Comparison of ENCODE assay signal across 9 cellular contexts in genomic region chr5:55173696-55174101, GRCh38. TPM values are rescaled to one million over a fixed set of nuclear protein-coding genes. Genes with fewer than 3 reads are reported as not detected.
DNase-seq lines count a peak whose midpoint lies in the region; ATAC-seq, FAIRE-seq and TF ChIP-seq lines count a peak whose summit lies in the region.
"Had no signal": no experiment of that assay in that cellular context is flagged by ENCODE, and none has a peak within 500 bp of the region (broad histone marks: within the 10 kb centered on the region; RNA-seq: fewer than 3 reads in every experiment).

No MANE protein-coding gene starts in this region.

- TF ChIP-seq CTCF in IMR-90 (conservative IDR thresholded peaks at IDR 0.05; ENCODE audit: low read depth, low read length) (no peak), brain (conservative IDR thresholded peaks at IDR 0.05) (no peak)

- peaks cover 0 to 6% (median 0%) of the 10 kb centered on the region in 5 experiments for H3K9me3 Mint-ChIP-seq in brain
- peaks cover 0 to 12% (median 2%) of the 10 kb centered on the region in 11 donors for H3K9me3 Mint-ChIP-seq in naive thymus-derived CD4-positive, alpha-beta T cell

- TF ChIP-seq POLR2A in IMR-90 (IDR thresholded peaks at IDR 0.05; ENCODE audit: low read depth, low read length): no peak

- no peak overlapping the region for H3K56ac ChIP-seq in IMR-90 (ENCODE audit: extremely low read depth, insufficient read depth, low read length)

- no peak for TF ChIP-seq RAD21 in IMR-90 (IDR thresholded peaks at IDR 0.05; ENCODE audit: low read length)

- no peak for FAIRE-seq in small intestine (lab: Jason Lieb, UNC)

- H4K91ac ChIP-seq in IMR-90 (ENCODE audit: insufficient read depth, low read depth, low read length): no peak overlapping the region

- H3K9ac ChIP-seq in BLaER1 treated with 17β-estradiol and CSF1 and Interleukin-3, amounts not matched to agents 10 nM and 100 nM: peak overlapping the region in 9 of 11 experiments; percentile 22 to 67 (median 55); a peak in 15 of 22 replicates
- H3K9ac ChIP-seq in IMR-90 (ENCODE audit: low read depth, low read length): peak overlapping the region; percentile 18; the same call in 1 of the 2 replicates

- no peaks in the 10 kb centered on the region for H3K79me1 ChIP-seq in IMR-90 (ENCODE audit: low read depth in 1 of 2, low read length in 2 of 2)

- H3K23ac ChIP-seq in IMR-90 (ENCODE audit: low read depth, low read length): peak overlapping the region; percentile 52

- H3K36me3 ChIP-seq in BLaER1 treated with 17β-estradiol and CSF1 and Interleukin-3, amounts not matched to agents 10 nM and 100 nM: no peaks in the 10 kb centered on the region
- H3K36me3 ChIP-seq in IMR-90 (ENCODE audit: control insufficient read depth, insufficient read depth, low read length) (no peaks in the 10 kb centered on the region), small intestine (ENCODE audit: control insufficient read depth in 2 of 2, insufficient read depth in 2 of 2, low read length in 2 of 2) (no peaks in the 10 kb centered on the region)
- H3K36me3 ChIP-seq in naive thymus-derived CD4-positive, alpha-beta T cell (ENCODE audit: control insufficient read depth in 2 of 3, insufficient read depth in 3 of 3, low read length in 3 of 3): no peaks in the 10 kb centered on the region

- H2BK120ac ChIP-seq in IMR-90 (ENCODE audit: low read depth, low read length): no peak overlapping the region

- H3K4me3 ChIP-seq in BLaER1 treated with 17β-estradiol and CSF1 and Interleukin-3, amounts not matched to agents 10 nM and 100 nM: peak overlapping the region; percentile 53 to 74 (median 62)
- H3K4me3 ChIP-seq in IMR-90 (ENCODE audit: insufficient read depth, low read depth, low read length) (peak overlapping the region; percentile 45), small intestine (ENCODE audit: low read depth in 1 of 2, low read length in 2 of 2) (peak overlapping the region in 1 of 2 donors; percentile 48)
- peak overlapping the region; percentile 33 for H3K4me3 ChIP-seq in naive thymus-derived CD4-positive, alpha-beta T cell (ENCODE audit: low read length)

- no peak overlapping the region for H3K18ac ChIP-seq in IMR-90 (ENCODE audit: low read depth, low read length)

- WGBS in IMR-90 (ENCODE audit: extremely low coverage in 2 of 2, insufficient read length in 1 of 2), 2 experiments: 0% methylated on average over 1 of the region's 8 CpGs; no CpG with 5 or more reads in 1 of the 2 experiments
- 5 to 9% (median 9%) methylated on average over 8 of the region's 8 CpGs for WGBS in small intestine, 3 donors

- H3K9me3 ChIP-seq in BLaER1 treated with 17β-estradiol and CSF1 and Interleukin-3, amounts not matched to agents 10 nM and 100 nM (replicated peaks in 1 of 11): no peaks in the 10 kb centered on the region
- peaks cover 2% of the 10 kb centered on the region; the same call in 1 of the 2 replicates for H3K9me3 ChIP-seq in IMR-90 (ENCODE audit: control insufficient read depth, insufficient read depth, low read length)
- no peaks in the 10 kb centered on the region for H3K9me3 ChIP-seq in naive thymus-derived CD4-positive, alpha-beta T cell (ENCODE audit: control insufficient read depth in 2 of 3, low read length in 3 of 3)
- no peaks in the 10 kb centered on the region for H3K9me3 ChIP-seq in small intestine (ENCODE audit: control insufficient read depth, low read depth)

- ATAC-seq in GM19395 (IDR thresholded peaks at IDR 0.05; ENCODE audit: unreplicated experiment): peak; percentile 21
- ATAC-seq in IMR-90 (ENCODE audit: low read depth): no peak
- ATAC-seq in naive thymus-derived CD4-positive, alpha-beta T cell: peak; percentile 1

- peaks cover 24 to 34% (median 30%) of the 10 kb centered on the region in 10 experiments for H3K4me1 ChIP-seq in BLaER1 treated with 17β-estradiol and CSF1 and Interleukin-3, amounts not matched to agents 10 nM and 100 nM
- H3K4me1 ChIP-seq in IMR-90 (ENCODE audit: control insufficient read depth, insufficient read depth, low read length): peaks cover 7% of the 10 kb centered on the region
- peaks cover 14 to 25% of the 10 kb centered on the region in 2 donors for H3K4me1 ChIP-seq in naive thymus-derived CD4-positive, alpha-beta T cell (ENCODE audit: control insufficient read depth in 2 of 2, insufficient read depth in 2 of 2, low read length in 2 of 2)
- H3K4me1 ChIP-seq in small intestine (ENCODE audit: control insufficient read depth in 2 of 2, insufficient read depth in 1 of 2, low read depth in 1 of 2, low read length in 1 of 2): peaks cover 0 to 7% of the 10 kb centered on the region in 2 donors

- peaks cover 0 to 22% (median 10%) of the 10 kb centered on the region in 11 experiments; a peak in 13 of 22 replicates for H4K20me1 ChIP-seq in BLaER1 treated with 17β-estradiol and CSF1 and Interleukin-3, amounts not matched to agents 10 nM and 100 nM
- H4K20me1 ChIP-seq in IMR-90 (ENCODE audit: insufficient read depth, low read length): peaks cover 6% of the 10 kb centered on the region; the same call in 1 of the 2 replicates

- CTCF ChIA-PET in IMR-90 (lab: Yijun Ruan, JAX): interaction anchor here (0.7 to 1.3 kb wide), 2 partner anchors 8 to 14 kb away, joined by 3 read pairs; no protein-coding TSS in a partner anchor
- CTCF ChIA-PET in naive thymus-derived CD4-positive, alpha-beta T cell (lab: Charles Lee): no interaction called here

- 0 out of 2 replicates have a peak overlapping the region, but pooled peaks have one; percentile 3 for H3K4ac ChIP-seq in IMR-90 (ENCODE audit: low read depth, low read length)

- H3K27me3 Mint-ChIP-seq in brain: peaks cover 74% of the 10 kb centered on the region
- peaks cover 72 to 87% (median 79%) of the 10 kb centered on the region in 5 donors for H3K27me3 Mint-ChIP-seq in naive thymus-derived CD4-positive, alpha-beta T cell

- H2BK20ac ChIP-seq in IMR-90 (ENCODE audit: low read depth, low read length): no peak overlapping the region

- no peak overlapping the region for H3K14ac ChIP-seq in IMR-90 (replicated peaks; ENCODE audit: low read depth, low read length)

- in situ Hi-C loops in IMR-90 (cut with MboI; ENCODE audit: low sequenced_read_pairs): loop anchor here (25.0 kb wide), 1 partner anchor 436 kb away; no protein-coding TSS in a partner anchor

- H2AK5ac ChIP-seq in IMR-90 (ENCODE audit: low read depth, low read length): no peak overlapping the region

- H3K27me3 ChIP-seq in BLaER1 treated with 17β-estradiol and CSF1 and Interleukin-3, amounts not matched to agents 10 nM and 100 nM: peaks cover 35 to 66% (median 60%) of the 10 kb centered on the region in 11 experiments
- peaks cover 40% of the 10 kb centered on the region for H3K27me3 ChIP-seq in IMR-90 (ENCODE audit: control insufficient read depth, insufficient read depth, low read length)
- H3K27me3 ChIP-seq in naive thymus-derived CD4-positive, alpha-beta T cell (ENCODE audit: control insufficient read depth in 2 of 2, insufficient read depth in 2 of 2, low read length in 2 of 2): peaks cover 25 to 46% of the 10 kb centered on the region in 2 donors
- peaks cover 0 to 20% of the 10 kb centered on the region in 2 donors for H3K27me3 ChIP-seq in small intestine (ENCODE audit: control insufficient read depth in 2 of 2, insufficient read depth in 2 of 2, low read length in 2 of 2)

- H2BK5ac ChIP-seq in IMR-90 (ENCODE audit: low read depth, low read length, poor library complexity, severe bottlenecking): no peak overlapping the region

- DNase-seq in IMR-90: no peak
- DNase-seq in naive thymus-derived CD4-positive, alpha-beta T cell: peak in 3 of 9 donors; percentile 13 to 21 (median 20)
- no peak for DNase-seq in small intestine
- DNase-seq in posterior cingulate gyrus: no peak
- no peak for DNase-seq in DMS79 treated with DMSO at 0.1 percent for 48 hours (lab: John Stamatoyannopoulos, UW)

- no peaks in the 10 kb centered on the region for H3K36me3 Mint-ChIP-seq in brain
- peaks cover 0 to 3% (median 0%) of the 10 kb centered on the region in 5 donors for H3K36me3 Mint-ChIP-seq in naive thymus-derived CD4-positive, alpha-beta T cell

- dilution Hi-C loops in IMR-90 (cut with HindIII; ENCODE audit: low sequenced_read_pairs, unreplicated experiment): no loop called here

- H3K27ac ChIP-seq in BLaER1 treated with 17β-estradiol and CSF1 and Interleukin-3, amounts not matched to agents 10 nM and 100 nM: no peak overlapping the region
- no peak overlapping the region for H3K27ac ChIP-seq in IMR-90 (ENCODE audit: insufficient read depth, low read length)
- H3K27ac ChIP-seq in naive thymus-derived CD4-positive, alpha-beta T cell (ENCODE audit: low read depth, low read length): no peak overlapping the region
- H3K27ac ChIP-seq in small intestine (ENCODE audit: low read depth in 1 of 2, low read length in 1 of 2): no peak overlapping the region

- H3K4me2 ChIP-seq in BLaER1 treated with 17β-estradiol and CSF1 and Interleukin-3, amounts not matched to agents 10 nM and 100 nM: peak overlapping the region; percentile 92 to 99 (median 99)
- peak overlapping the region; percentile 69 for H3K4me2 ChIP-seq in IMR-90 (ENCODE audit: low read depth, low read length)

- H4K8ac ChIP-seq in IMR-90 (ENCODE audit: low read depth in 2 of 2, low read length in 2 of 2): no peak overlapping the region

- no peak overlapping the region for H4K5ac ChIP-seq in IMR-90 (ENCODE audit: low read depth, low read length)

- H3K27ac Mint-ChIP-seq in brain: no peak overlapping the region
- H3K27ac Mint-ChIP-seq in naive thymus-derived CD4-positive, alpha-beta T cell: peak overlapping the region in 3 of 9 donors; percentile 45 to 80 (median 66)

- H3K9me1 ChIP-seq in IMR-90 (ENCODE audit: insufficient read depth, low read length): no peaks in the 10 kb centered on the region; the same call in 1 of the 2 replicates

- intact Hi-C loops in IMR-90 (cut with micrococcal nuclease) (loop anchor here (5.0 kb wide), 4 partner anchors 84 to 764 kb away; partner anchors contain the start of genes DHX29 and MTREX), posterior cingulate gyrus (cut with DNase I) (loop anchor here (5.0 kb wide), 3 partner anchors 134 to 539 kb away; partner anchors contain the start of genes DHX29, MTREX and SLC38A9)
- intact Hi-C loops in naive thymus-derived CD4-positive, alpha-beta T cell (cut with micrococcal nuclease): loop anchor here (1.0 to 10.0 kb wide), 12 partner anchors 59 to 1029 kb away; partner anchors contain the start of genes CCNO (in 2 of the 2), SNX18 (in 2 of the 2), ARL15 (in 1 of the 2) and PLPP1 (in 1 of the 2)

- no peak overlapping the region for H2AK9ac ChIP-seq in IMR-90 (replicated peaks; ENCODE audit: low read depth, low read length, poor library complexity)

- H3K4me1 Mint-ChIP-seq in brain: peaks cover 41% of the 10 kb centered on the region
- peaks cover 23 to 50% (median 37%) of the 10 kb centered on the region in 7 donors for H3K4me1 Mint-ChIP-seq in naive thymus-derived CD4-positive, alpha-beta T cell

- no TSS peak for BruUV-seq in IMR-90 (replicated peaks; lab: Mats Ljungman, UMichigan)

- peak overlapping the region; percentile 87 for H2AFZ ChIP-seq in IMR-90 (replicated peaks; ENCODE audit: low read length, poor library complexity)

- no peak overlapping the region for H2BK15ac ChIP-seq in IMR-90 (ENCODE audit: low read depth, low read length)

- peak overlapping the region; percentile 86 to 93 (median 90) for H3K4me3 Mint-ChIP-seq in brain
- H3K4me3 Mint-ChIP-seq in naive thymus-derived CD4-positive, alpha-beta T cell: peak overlapping the region; percentile 77 to 94 (median 87)

- POLR2A ChIA-PET in IMR-90 (lab: Charles Lee; ENCODE audit: unreplicated experiment): no interaction called here
- POLR2A ChIA-PET in naive thymus-derived CD4-positive, alpha-beta T cell (lab: Charles Lee): no interaction called here

RNA-seq across cellular contexts. Expression of gene CDC20B, which starts 0.7 kb away (rescaled TPM):
- total RNA-seq in IMR-90 (2012; rRNA removed): not detected in 2 replicates
- polyA plus RNA-seq in IMR-90 (2012; rRNA removed) (not detected in 2 replicates), brain (ENCODE audit: insufficient read depth, low read depth, low replicate concordance) (0.15 TPM), small intestine (not detected)
- not detected in 2 replicates for polyA plus RNA-seq in IMR-90 (2012; cell fraction: cytosol; rRNA removed)
- 0.05 TPM in 1 of 2 replicates, not detected in the other for polyA plus RNA-seq in IMR-90 (2012; cell fraction: nucleus; rRNA removed; ENCODE audit: low replicate concordance)
- under 1 TPM in 1 of 5 experiments, not detected in 4; 0.44 TPM for total RNA-seq in naive thymus-derived CD4-positive, alpha-beta T cell
- not detected for polyA plus RNA-seq in naive thymus-derived CD4-positive, alpha-beta T cell

RNA-seq across cellular contexts. Expression of gene GPX8, which starts 13.7 kb away (rescaled TPM):
- total RNA-seq in IMR-90 (2012; rRNA removed): 166 and 201 TPM in 2 replicates
- polyA plus RNA-seq in IMR-90 (2012; rRNA removed) (99.6 and 131 TPM in 2 replicates), brain (ENCODE audit: insufficient read depth, low read depth, low replicate concordance) (1.2 TPM), small intestine (1 to 10 TPM in 2 of 3 donors, under 1 TPM in 1; 0.22 to 6.6 (median 1.1) TPM)
- 24.5 and 37.6 TPM in 2 replicates for polyA plus RNA-seq in IMR-90 (2012; cell fraction: cytosol; rRNA removed)
- polyA plus RNA-seq in IMR-90 (2012; cell fraction: nucleus; rRNA removed; ENCODE audit: low replicate concordance): 3.7 and 39.0 TPM in 2 replicates
- not detected for total RNA-seq in naive thymus-derived CD4-positive, alpha-beta T cell
- polyA plus RNA-seq in naive thymus-derived CD4-positive, alpha-beta T cell: not detected

RNA-seq across cellular contexts. Expression of gene MCIDAS, which starts 53.4 kb away (rescaled TPM):
- not detected in 2 replicates for total RNA-seq in IMR-90 (2012; rRNA removed)
- polyA plus RNA-seq in IMR-90 (2012; rRNA removed) (not detected in 2 replicates), brain (ENCODE audit: insufficient read depth, low read depth, low replicate concordance) (1.4 TPM), small intestine (not detected)
- polyA plus RNA-seq in IMR-90 (2012; cell fraction: cytosol; rRNA removed): not detected in 2 replicates
- not detected in 2 replicates for polyA plus RNA-seq in IMR-90 (2012; cell fraction: nucleus; rRNA removed; ENCODE audit: low replicate concordance)
- total RNA-seq in naive thymus-derived CD4-positive, alpha-beta T cell: not detected
- not detected for polyA plus RNA-seq in naive thymus-derived CD4-positive, alpha-beta T cell
- total RNA-seq: lung microvascular endothelial cell had no signal

RNA-seq across cellular contexts. Expression of gene CCNO, which starts 59.7 kb away (rescaled TPM):
- not detected in 2 replicates for total RNA-seq in IMR-90 (2012; rRNA removed)
- polyA plus RNA-seq in IMR-90 (2012; rRNA removed) (0.09 and 0.14 TPM in 2 replicates), brain (ENCODE audit: insufficient read depth, low read depth, low replicate concordance) (7.5 TPM), small intestine (under 1 TPM in 1 of 3 donors, not detected in 2; 0.49 TPM)
- 0.11 and 0.15 TPM in 2 replicates for polyA plus RNA-seq in IMR-90 (2012; cell fraction: cytosol; rRNA removed)
- 0.29 and 0.63 TPM in 2 replicates for polyA plus RNA-seq in IMR-90 (2012; cell fraction: nucleus; rRNA removed; ENCODE audit: low replicate concordance)
- total RNA-seq in naive thymus-derived CD4-positive, alpha-beta T cell: not detected
- not detected for polyA plus RNA-seq in naive thymus-derived CD4-positive, alpha-beta T cell
- total RNA-seq: lung microvascular endothelial cell had no signal
